18 cellular contexts compared by ENCODE assay signal in genomic region chr5:113760486-113760885, GRCh38.
"Had no signal": no experiment of that assay in that cellular context is flagged by ENCODE, and none has a peak within 500 bp of the region (broad histone marks: within the 10 kb centered on the region; RNA-seq: fewer than 3 reads in every experiment).

No MANE protein-coding gene starts in this region.

- H3K27me3 ChIP-seq: esophagus muscularis mucosa, tibial artery had no signal

- H3K4me1 Mint-ChIP-seq: activated CD4-positive, alpha-beta T cell treated with anti-CD3 and anti-CD28 coated beads, Interleukin-2, amount 10 ng/mL, durations not matched to agents 24 days and 14 days; activated T-helper 17 cell treated with anti-CD3 and anti-CD28 coated beads, Interleukin-2, amount 50 U/mL, for 72 hours had no signal

- H3K9me3 Mint-ChIP-seq: activated CD4-positive, alpha-beta T cell treated with anti-CD3 and anti-CD28 coated beads, Interleukin-2, amount 10 ng/mL, durations not matched to agents 24 days and 14 days; activated CD8-positive, alpha-beta T cell treated with anti-CD3 and anti-CD28 coated beads for 36 hours; activated T-helper 17 cell treated with anti-CD3 and anti-CD28 coated beads, Interleukin-2, amount 50 U/mL, for 72 hours had no signal

- H3K27ac ChIP-seq: esophagus muscularis mucosa, left ventricle myocardium inferior, tibial artery had no signal

- H3K4me3 Mint-ChIP-seq: activated CD4-positive, alpha-beta T cell treated with anti-CD3 and anti-CD28 coated beads, Interleukin-2, amount 10 ng/mL, durations not matched to agents 24 days and 14 days; activated CD8-positive, alpha-beta T cell treated with anti-CD3 and anti-CD28 coated beads for 36 hours; activated T-helper 17 cell treated with anti-CD3 and anti-CD28 coated beads, Interleukin-2, amount 50 U/mL, for 72 hours had no signal

- H3K27ac Mint-ChIP-seq: activated CD4-positive, alpha-beta T cell treated with anti-CD3 and anti-CD28 coated beads, Interleukin-2, amount 10 ng/mL, durations not matched to agents 24 days and 14 days; activated CD8-positive, alpha-beta T cell treated with anti-CD3 and anti-CD28 coated beads for 36 hours; activated T-helper 17 cell treated with anti-CD3 and anti-CD28 coated beads, Interleukin-2, amount 50 U/mL, for 72 hours; progenitor cell of endocrine pancreas had no signal

- H3K27me3 Mint-ChIP-seq: activated CD4-positive, alpha-beta T cell treated with anti-CD3 and anti-CD28 coated beads, Interleukin-2, amount 10 ng/mL, durations not matched to agents 24 days and 14 days; progenitor cell of endocrine pancreas had no signal

- H3K9me3 ChIP-seq: esophagus muscularis mucosa, left ventricle myocardium inferior, tibial artery had no signal

- H3K4me1 ChIP-seq: left ventricle myocardium inferior, tibial artery had no signal

- H3K4me3 ChIP-seq: esophagus muscularis mucosa, left ventricle myocardium inferior, tibial artery had no signal

- DNase-seq: activated CD4-positive, alpha-beta T cell treated with anti-CD3 and anti-CD28 coated beads, Interleukin-2, amount 10 ng/mL, durations not matched to agents 24 days and 14 days; activated CD8-positive, alpha-beta T cell treated with anti-CD3 and anti-CD28 coated beads for 36 hours; activated naive CD4-positive, alpha-beta T cell treated with Interleukin-2 at 50 U/mL for 16 hours; activated T-cell treated with anti-CD3 and anti-CD28 coated beads, Interleukin-2, amount 50 U/mL, for 1 hour; anterior cingulate cortex; cortex of kidney; islet precursor cell; left ventricle myocardium inferior; stimulated activated CD4-positive, alpha-beta T cell treated with anti-CD3 and anti-CD28 coated beads, Interleukin-12 subunit alpha, Interleukin-12 subunit beta, amount 100 ng/mL, for 4 hours; stimulated activated CD4-positive, alpha-beta T cell treated with anti-CD3 and anti-CD28 coated beads, Interleukin-1b, Interleukin-23, amount 100 ng/mL, for 48 hours; stimulated activated naive CD8-positive, alpha-beta T cell treated with anti-CD3 and anti-CD28 coated beads, Interleukin-15, Interleukin-2, amounts not matched to agents 100 U/mL and 50 U/mL, for 24 hours; substantia nigra; T1000; tibial artery had no signal

- H3K36me3 ChIP-seq: esophagus muscularis mucosa, left ventricle myocardium inferior, tibial artery had no signal

- FAIRE-seq: urothelium cell line had no signal
